ENCODE assay signal across 29 cellular contexts in genomic region chr4:183632689-183633088, GRCh38.
"Had no signal": no experiment of that assay in that cellular context is flagged by ENCODE, and none has a peak within 500 bp of the region (broad histone marks: within the 10 kb centered on the region; RNA-seq: fewer than 3 reads in every experiment).

No MANE protein-coding gene starts in this region.

- H3K27me3 ChIP-seq: brain microvascular endothelial cell, dorsolateral prefrontal cortex, gastrocnemius medialis, pancreas, tibial artery had no signal

- H3K9me3 ChIP-seq: gastrocnemius medialis, left ventricle myocardium inferior, mucosa of descending colon, pancreas, prostate gland, tibial artery had no signal

- H3K27ac ChIP-seq: brain microvascular endothelial cell, coronary artery, dorsolateral prefrontal cortex, gastrocnemius medialis, left ventricle myocardium inferior, pancreas, prostate gland, skin epidermis, tibial artery, VCaP had no signal

- H3K4me3 ChIP-seq: coronary artery, dorsolateral prefrontal cortex, gastrocnemius medialis, left ventricle myocardium inferior, lung, mucosa of descending colon, pancreas, prostate gland, skin epidermis, tibial artery had no signal

- H3K36me3 ChIP-seq: brain microvascular endothelial cell, gastrocnemius medialis, left ventricle myocardium inferior, pancreas, prostate gland, tibial artery had no signal

- H3K4me1 ChIP-seq: left ventricle myocardium inferior, prostate gland had no signal

- DNase-seq: activated CD4-positive, alpha-beta memory T cell treated with anti-CD3 and anti-CD28 coated beads for 36 hours; activated CD4-positive, alpha-beta T cell treated with anti-CD3 and anti-CD28 coated beads, Interleukin-2, amount 10 ng/mL, durations not matched to agents 24 days and 14 days; activated CD4-positive, CD25-positive, alpha-beta regulatory T cell treated with anti-CD3 and anti-CD28 coated beads, Interleukin-2, amount 50 U/mL, for 72 hours; activated CD8-positive, alpha-beta memory T cell treated with anti-CD3 and anti-CD28 coated beads, Interleukin-2, amount 50 U/mL, for 4 hours; activated effector memory CD4-positive, alpha-beta T cell treated with anti-CD3 and anti-CD28 coated beads, Interleukin-2, amount 50 U/mL, for 16 hours; activated naive CD4-positive, alpha-beta T cell treated with anti-CD3 and anti-CD28 coated beads for 36 hours; activated naive CD8-positive, alpha-beta T cell treated with anti-CD3 and anti-CD28 coated beads, Interleukin-2, amount 10 ng/mL, durations not matched to agents 7 days and 5 days; activated T-cell treated with anti-CD3 and anti-CD28 coated beads, Interleukin-2, amount 50 U/mL, for 1 hour; brain microvascular endothelial cell; dorsolateral prefrontal cortex; effector memory CD4-positive, alpha-beta T cell; erythroblast; gastrocnemius medialis; glutamatergic neuron; islet precursor cell; left ventricle myocardium inferior; mesendoderm; mucosa of descending colon; retina; stimulated activated CD4-positive, alpha-beta T cell treated with anti-CD3 and anti-CD28 coated beads, Interleukin-12 subunit alpha, Interleukin-12 subunit beta, amount 100 ng/mL, for 4 hours; stimulated activated CD4-positive, alpha-beta T cell treated with anti-CD3 and anti-CD28 coated beads, Interleukin-4, amount 100 ng/mL, for 1 hour; T-helper 17 cell; tibial artery had no signal
